1 cellular context compared by ENCODE assay signal in the genomic region with DNA sequence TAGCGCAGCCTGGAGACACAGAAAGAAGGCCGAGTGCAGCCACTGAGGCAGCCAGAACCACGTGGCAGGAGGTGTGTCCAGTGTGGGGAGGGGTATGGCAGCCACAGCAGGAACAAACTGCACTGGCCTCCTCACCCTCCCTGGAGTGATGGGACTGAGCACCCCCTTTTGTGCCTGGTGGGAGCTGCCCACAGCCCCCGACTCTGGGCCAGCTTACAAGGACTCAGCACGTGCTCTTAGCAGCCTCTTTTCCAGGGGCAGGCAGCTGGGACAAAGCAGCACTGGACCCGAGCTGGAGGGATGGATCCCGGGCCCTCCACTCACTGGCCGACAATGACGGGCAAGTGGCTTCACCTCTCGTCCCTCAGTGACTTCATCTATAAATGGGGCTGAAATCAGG.
TF ChIP-seq lines count a peak whose summit lies in the region.

No MANE protein-coding gene starts in this region.

TF ChIP-seq in IMR-90, 13 proteins besides CTCF, POLR2A, EP300 and RAD21:
- TF ChIP-seq BHLHE40 (IDR thresholded peaks at IDR 0.05; ENCODE audit: low read depth, low read length): no peak
- no peak for TF ChIP-seq CHD1 (IDR thresholded peaks at IDR 0.05; ENCODE audit: low read depth, low read length)
- no peak for TF ChIP-seq RFX5 (IDR thresholded peaks at IDR 0.05; ENCODE audit: low read depth, low read length)
- TF ChIP-seq NFE2L2 (IDR thresholded peaks at IDR 0.05; ENCODE audit: low read depth, low read length): no peak
- no peak for TF ChIP-seq FOS (IDR thresholded peaks at IDR 0.05; ENCODE audit: low read depth, low read length)
- TF ChIP-seq MXI1 (IDR thresholded peaks at IDR 0.05; ENCODE audit: borderline replicate concordance, low read depth, low read length): no peak
- TF ChIP-seq MAFK (IDR thresholded peaks at IDR 0.05; ENCODE audit: low read depth, low read length): no peak
- TF ChIP-seq CEBPB (IDR thresholded peaks at IDR 0.05; ENCODE audit: low read depth, low read length): no peak
- TF ChIP-seq MAZ (IDR thresholded peaks at IDR 0.05; ENCODE audit: borderline replicate concordance, low read depth, low read length): no peak
- no peak for TF ChIP-seq RCOR1 (IDR thresholded peaks at IDR 0.05; ENCODE audit: insufficient replicate concordance, low read length)
